ENCODE assay signal across 1 cellular context in the genomic region with DNA sequence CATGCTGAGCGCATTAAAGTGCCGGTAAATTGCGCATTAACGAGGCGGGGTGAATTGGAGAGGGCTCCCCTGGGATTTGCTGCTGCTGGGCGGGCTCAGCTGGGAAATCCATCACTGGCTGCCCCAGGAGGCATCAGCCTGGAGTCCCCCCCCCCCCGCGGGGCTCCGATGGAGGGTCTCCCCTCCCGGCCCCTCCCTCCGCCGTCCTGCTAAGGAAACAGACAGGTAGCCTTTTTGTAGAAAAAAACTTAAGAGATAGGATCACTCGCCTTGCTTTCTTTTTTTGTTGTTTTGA.
TF ChIP-seq lines count a peak whose summit lies in the region.

No MANE protein-coding gene starts in this region.

TF ChIP-seq in endothelial cell of umbilical vein, 7 proteins besides CTCF, POLR2A, EP300 and RAD21:
- TF ChIP-seq POLR2AphosphoS5 (IDR thresholded peaks at IDR 0.05; ENCODE audit: insufficient read depth, low read depth, low read length), result no peak
- TF ChIP-seq EZH2 (IDR thresholded peaks at IDR 0.05; ENCODE audit: borderline replicate concordance, low read depth, low read length, severe bottlenecking), result no peak
